19 cellular contexts compared by ENCODE assay signal in genomic region chr16:17835118-17835949, GRCh38.
"Had no signal": no experiment of that assay in that cellular context is flagged by ENCODE, and none has a peak within 500 bp of the region (broad histone marks: within the 10 kb centered on the region; RNA-seq: fewer than 3 reads in every experiment).

No MANE protein-coding gene starts in this region.

- ATAC-seq: activated T-helper 17 cell treated with anti-CD3 and anti-CD28 coated beads, Interleukin-2, amount 50 U/mL, for 72 hours; left ventricle myocardium superior had no signal

- H3K27me3 ChIP-seq: tibial nerve, uterus had no signal

- DNase-seq: activated CD4-positive, alpha-beta memory T cell treated with anti-CD3 and anti-CD28 coated beads, Interleukin-2, amount 10 ng/mL, durations not matched to agents 7 days and 5 days; activated CD4-positive, alpha-beta T cell treated with anti-CD3 and anti-CD28 coated beads for 48 hours; activated CD4-positive, CD25-positive, alpha-beta regulatory T cell; activated naive CD4-positive, alpha-beta T cell treated with Interleukin-2 at 50 U/mL for 16 hours; activated naive CD8-positive, alpha-beta T cell treated with anti-CD3 and anti-CD28 coated beads, Interleukin-2, amount 10 ng/mL, durations not matched to agents 7 days and 5 days; activated T-cell treated with anti-CD3 and anti-CD28 coated beads, Interleukin-2, amount 50 U/mL, for 1 hour; caudate nucleus; dorsolateral prefrontal cortex; endodermal cell; left ventricle myocardium superior; nephron progenitor cell; stimulated activated CD4-positive, alpha-beta T cell treated with anti-CD3 and anti-CD28 coated beads, Interleukin-12 subunit alpha, Interleukin-12 subunit beta, amount 100 ng/mL, for 4 hours; stimulated activated CD4-positive, alpha-beta T cell treated with anti-CD3 and anti-CD28 coated beads, Interleukin-1b, Interleukin-23, amount 100 ng/mL, for 48 hours; stimulated activated naive CD4-positive, alpha-beta T cell treated with Interleukin-2 at 50 U/mL for 16 hours; T-helper 9 cell; uterus had no signal

- H3K36me3 ChIP-seq: tibial nerve, uterus had no signal

- H3K4me1 ChIP-seq: tibial nerve, uterus had no signal

- H3K27ac ChIP-seq: dorsolateral prefrontal cortex, epithelial cell of prostate, tibial nerve, uterus had no signal

- H3K9me3 ChIP-seq: tibial nerve, uterus had no signal

- H3K4me3 ChIP-seq: dorsolateral prefrontal cortex, tibial nerve, uterus had no signal
